In genomic region chr13:30004204-30004603, GRCh38 we compare ENCODE assay signal across 1 cellular context.
TF ChIP-seq lines count a peak whose summit lies in the region.

No MANE protein-coding gene starts in this region.

TF ChIP-seq in IMR-90, 13 proteins besides CTCF, POLR2A, EP300 and RAD21:
- peak; percentile 87 for TF ChIP-seq CEBPB (IDR thresholded peaks at IDR 0.05; ENCODE audit: low read depth, low read length)
- TF ChIP-seq MAFK (IDR thresholded peaks at IDR 0.05; ENCODE audit: low read depth, low read length) = no peak
- TF ChIP-seq USF2 (IDR thresholded peaks at IDR 0.05; ENCODE audit: low read depth, low read length) = no peak
- TF ChIP-seq, protein P1, sequence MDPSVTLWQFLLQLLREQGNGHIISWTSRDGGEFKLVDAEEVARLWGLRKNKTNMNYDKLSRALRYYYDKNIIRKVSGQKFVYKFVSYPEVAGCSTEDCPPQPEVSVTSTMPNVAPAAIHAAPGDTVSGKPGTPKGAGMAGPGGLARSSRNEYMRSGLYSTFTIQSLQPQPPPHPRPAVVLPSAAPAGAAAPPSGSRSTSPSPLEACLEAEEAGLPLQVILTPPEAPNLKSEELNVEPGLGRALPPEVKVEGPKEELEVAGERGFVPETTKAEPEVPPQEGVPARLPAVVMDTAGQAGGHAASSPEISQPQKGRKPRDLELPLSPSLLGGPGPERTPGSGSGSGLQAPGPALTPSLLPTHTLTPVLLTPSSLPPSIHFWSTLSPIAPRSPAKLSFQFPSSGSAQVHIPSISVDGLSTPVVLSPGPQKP (IDR thresholded peaks at IDR 0.05; ENCODE audit: borderline replicate concordance, low read depth, low read length) = no peak
